Comparison of ENCODE assay signal across 1 cellular context in the genomic region with DNA sequence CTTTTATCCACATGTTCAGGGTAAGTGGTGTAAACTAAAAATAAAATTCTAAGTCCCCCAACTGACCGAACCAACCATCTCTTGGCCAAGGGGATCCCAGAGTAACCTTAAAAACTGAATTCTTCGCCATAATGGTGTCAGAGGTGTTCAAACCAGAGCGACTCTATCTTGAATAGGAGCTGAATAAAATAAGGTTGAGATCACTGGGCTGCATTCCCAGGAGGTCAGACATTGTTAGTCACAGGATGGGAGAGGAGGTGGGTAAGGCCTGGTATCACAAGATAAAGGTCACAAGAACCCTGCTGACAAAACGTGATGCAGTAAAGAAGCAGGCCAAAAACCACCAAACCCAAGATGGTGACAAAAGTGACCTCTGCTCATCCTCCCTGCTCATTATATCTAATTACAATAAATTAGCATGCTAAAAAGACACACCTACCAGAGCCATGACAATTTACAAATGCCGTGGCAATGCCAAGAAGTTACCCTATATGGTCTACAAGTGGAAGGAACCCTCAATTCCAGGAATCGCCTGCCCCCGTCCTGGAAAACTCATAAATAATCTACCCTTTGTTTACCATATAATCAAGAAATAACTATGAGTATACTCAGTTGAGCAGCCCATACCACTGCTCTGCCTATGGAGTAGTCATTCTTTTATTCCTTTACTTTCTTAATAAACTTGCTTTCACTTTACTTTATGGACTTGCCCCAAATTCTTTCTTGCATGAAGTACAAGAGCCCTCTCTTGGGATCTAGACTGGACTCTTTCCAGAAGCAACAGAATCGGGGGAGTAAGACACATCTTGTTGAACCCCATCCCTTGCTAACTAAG.
TF ChIP-seq lines count a peak whose summit lies in the region.

No MANE protein-coding gene starts in this region.

TF ChIP-seq in K562, 482 proteins besides CTCF, POLR2A, EP300 and RAD21 (continued from another document and continues in another):
- TF ChIP-seq, protein P1, sequence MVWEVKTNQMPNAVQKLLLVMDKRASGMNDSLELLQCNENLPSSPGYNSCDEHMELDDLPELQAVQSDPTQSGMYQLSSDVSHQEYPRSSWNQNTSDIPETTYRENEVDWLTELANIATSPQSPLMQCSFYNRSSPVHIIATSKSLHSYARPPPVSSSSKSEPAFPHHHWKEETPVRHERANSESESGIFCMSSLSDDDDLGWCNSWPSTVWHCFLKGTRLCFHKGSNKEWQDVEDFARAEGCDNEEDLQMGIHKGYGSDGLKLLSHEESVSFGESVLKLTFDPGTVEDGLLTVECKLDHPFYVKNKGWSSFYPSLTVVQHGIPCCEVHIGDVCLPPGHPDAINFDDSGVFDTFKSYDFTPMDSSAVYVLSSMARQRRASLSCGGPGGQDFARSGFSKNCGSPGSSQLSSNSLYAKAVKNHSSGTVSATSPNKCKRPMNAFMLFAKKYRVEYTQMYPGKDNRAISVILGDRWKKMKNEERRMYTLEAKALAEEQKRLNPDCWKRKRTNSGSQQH (CRISPR knock-in tag; IDR thresholded peaks at IDR 0.05): peak; percentile 91
- TF ChIP-seq ZNF75A (CRISPR knock-in tag; IDR thresholded peaks at IDR 0.05): peak; percentile 83
- TF ChIP-seq NFE2 (IDR thresholded peaks at IDR 0.05; ENCODE audit: low read depth): peak; percentile 35; the same call in 1 of the 2 replicates
- no peak for TF ChIP-seq NCOA4 (IDR thresholded peaks at IDR 0.05; ENCODE audit: partially characterized antibody)
- TF ChIP-seq, protein P2, sequence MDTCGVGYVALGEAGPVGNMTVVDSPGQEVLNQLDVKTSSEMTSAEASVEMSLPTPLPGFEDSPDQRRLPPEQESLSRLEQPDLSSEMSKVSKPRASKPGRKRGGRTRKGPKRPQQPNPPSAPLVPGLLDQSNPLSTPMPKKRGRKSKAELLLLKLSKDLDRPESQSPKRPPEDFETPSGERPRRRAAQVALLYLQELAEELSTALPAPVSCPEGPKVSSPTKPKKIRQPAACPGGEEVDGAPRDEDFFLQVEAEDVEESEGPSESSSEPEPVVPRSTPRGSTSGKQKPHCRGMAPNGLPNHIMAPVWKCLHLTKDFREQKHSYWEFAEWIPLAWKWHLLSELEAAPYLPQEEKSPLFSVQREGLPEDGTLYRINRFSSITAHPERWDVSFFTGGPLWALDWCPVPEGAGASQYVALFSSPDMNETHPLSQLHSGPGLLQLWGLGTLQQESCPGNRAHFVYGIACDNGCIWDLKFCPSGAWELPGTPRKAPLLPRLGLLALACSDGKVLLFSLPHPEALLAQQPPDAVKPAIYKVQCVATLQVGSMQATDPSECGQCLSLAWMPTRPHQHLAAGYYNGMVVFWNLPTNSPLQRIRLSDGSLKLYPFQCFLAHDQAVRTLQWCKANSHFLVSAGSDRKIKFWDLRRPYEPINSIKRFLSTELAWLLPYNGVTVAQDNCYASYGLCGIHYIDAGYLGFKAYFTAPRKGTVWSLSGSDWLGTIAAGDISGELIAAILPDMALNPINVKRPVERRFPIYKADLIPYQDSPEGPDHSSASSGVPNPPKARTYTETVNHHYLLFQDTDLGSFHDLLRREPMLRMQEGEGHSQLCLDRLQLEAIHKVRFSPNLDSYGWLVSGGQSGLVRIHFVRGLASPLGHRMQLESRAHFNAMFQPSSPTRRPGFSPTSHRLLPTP (IDR thresholded peaks at IDR 0.05; ENCODE audit: borderline replicate concordance, extremely low read depth, insufficient read length): no peak
- TF ChIP-seq OTX1 (CRISPR knock-in tag; IDR thresholded peaks at IDR 0.05): peak; percentile 93
- TF ChIP-seq SIRT6 (IDR thresholded peaks at IDR 0.05; ENCODE audit: low read depth, low read length): no peak
- TF ChIP-seq NR4A1 (CRISPR knock-in tag; IDR thresholded peaks at IDR 0.05): peak; percentile 57; the same call in 1 of the 2 replicates
- peak; percentile 96 for TF ChIP-seq NR4A1 (tag; IDR thresholded peaks at IDR 0.05)
- no peak; a peak in 1 of 4 replicates for TF ChIP-seq FOXA3 (CRISPR knock-in tag; conservative IDR thresholded peaks at IDR 0.05 in 1 of 2, IDR thresholded peaks at IDR 0.05 in 1 of 2)
- TF ChIP-seq NR1H2 (CRISPR knock-in tag; IDR thresholded peaks at IDR 0.05): no peak
- TF ChIP-seq ZNF655 (CRISPR knock-in tag; IDR thresholded peaks at IDR 0.05): no peak
- peak; percentile 68 for TF ChIP-seq JUND (IDR thresholded peaks at IDR 0.05; ENCODE audit: borderline replicate concordance, low read depth, low read length)
- TF ChIP-seq JUND (tag; IDR thresholded peaks at IDR 0.05; ENCODE audit: borderline replicate concordance, low read depth, low read length): peak; percentile 45; the same call in 2 of the 3 replicates
- TF ChIP-seq SMAD3 (CRISPR knock-in tag; conservative IDR thresholded peaks at IDR 0.05): peak; percentile 91
- TF ChIP-seq ZNF143 (CRISPR knock-in tag; IDR thresholded peaks at IDR 0.05): no peak
- TF ChIP-seq, protein P3, sequence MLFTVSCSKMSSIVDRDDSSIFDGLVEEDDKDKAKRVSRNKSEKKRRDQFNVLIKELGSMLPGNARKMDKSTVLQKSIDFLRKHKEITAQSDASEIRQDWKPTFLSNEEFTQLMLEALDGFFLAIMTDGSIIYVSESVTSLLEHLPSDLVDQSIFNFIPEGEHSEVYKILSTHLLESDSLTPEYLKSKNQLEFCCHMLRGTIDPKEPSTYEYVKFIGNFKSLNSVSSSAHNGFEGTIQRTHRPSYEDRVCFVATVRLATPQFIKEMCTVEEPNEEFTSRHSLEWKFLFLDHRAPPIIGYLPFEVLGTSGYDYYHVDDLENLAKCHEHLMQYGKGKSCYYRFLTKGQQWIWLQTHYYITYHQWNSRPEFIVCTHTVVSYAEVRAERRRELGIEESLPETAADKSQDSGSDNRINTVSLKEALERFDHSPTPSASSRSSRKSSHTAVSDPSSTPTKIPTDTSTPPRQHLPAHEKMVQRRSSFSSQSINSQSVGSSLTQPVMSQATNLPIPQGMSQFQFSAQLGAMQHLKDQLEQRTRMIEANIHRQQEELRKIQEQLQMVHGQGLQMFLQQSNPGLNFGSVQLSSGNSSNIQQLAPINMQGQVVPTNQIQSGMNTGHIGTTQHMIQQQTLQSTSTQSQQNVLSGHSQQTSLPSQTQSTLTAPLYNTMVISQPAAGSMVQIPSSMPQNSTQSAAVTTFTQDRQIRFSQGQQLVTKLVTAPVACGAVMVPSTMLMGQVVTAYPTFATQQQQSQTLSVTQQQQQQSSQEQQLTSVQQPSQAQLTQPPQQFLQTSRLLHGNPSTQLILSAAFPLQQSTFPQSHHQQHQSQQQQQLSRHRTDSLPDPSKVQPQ (CRISPR knock-in tag; IDR thresholded peaks at IDR 0.05; ENCODE audit: borderline replicate concordance): peak; percentile 60
- peak; percentile 94 for TF ChIP-seq FOSL1 (tag; conservative IDR thresholded peaks at IDR 0.05)
- peak; percentile 66; the same call in 1 of the 2 replicates for TF ChIP-seq CTBP1 (IDR thresholded peaks at IDR 0.05; ENCODE audit: borderline replicate concordance)
- peak; percentile 64; the same call in 1 of the 2 replicates for TF ChIP-seq ZNF830 (CRISPR knock-in tag; IDR thresholded peaks at IDR 0.05)
- TF ChIP-seq ZBTB33 (CRISPR knock-in tag; IDR thresholded peaks at IDR 0.05): no peak
- TF ChIP-seq CHD2 (IDR thresholded peaks at IDR 0.05; ENCODE audit: low read depth, low read length): no peak
- peak; percentile 66 for TF ChIP-seq CCNT2 (IDR thresholded peaks at IDR 0.05; ENCODE audit: borderline replicate concordance, extremely low read depth, insufficient read length, low read depth, low read length)
- TF ChIP-seq, protein P4, sequence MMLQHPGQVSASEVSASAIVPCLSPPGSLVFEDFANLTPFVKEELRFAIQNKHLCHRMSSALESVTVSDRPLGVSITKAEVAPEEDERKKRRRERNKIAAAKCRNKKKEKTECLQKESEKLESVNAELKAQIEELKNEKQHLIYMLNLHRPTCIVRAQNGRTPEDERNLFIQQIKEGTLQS (IDR thresholded peaks at IDR 0.05): peak; percentile 63
- TF ChIP-seq, protein P4 (CRISPR knock-in tag; conservative IDR thresholded peaks at IDR 0.05): no peak
- TF ChIP-seq ZNF589 (CRISPR knock-in tag; IDR thresholded peaks at IDR 0.05; ENCODE audit: low read depth): peak; percentile 91; the same call in 1 of the 2 replicates
- peak; percentile 43; the same call in 1 of the 2 replicates for TF ChIP-seq NFE2L1 (tag; IDR thresholded peaks at IDR 0.05; ENCODE audit: borderline replicate concordance, low read depth)
- TF ChIP-seq YBX1 (IDR thresholded peaks at IDR 0.05): no peak
- TF ChIP-seq RBM17 (IDR thresholded peaks at IDR 0.05; ENCODE audit: borderline replicate concordance, low read depth, low read length): no peak
- TF ChIP-seq MTF1 (CRISPR knock-in tag; IDR thresholded peaks at IDR 0.05; ENCODE audit: borderline replicate concordance): 0 out of 2 replicates have a peak, but pooled peaks have one; percentile 12
- TF ChIP-seq PURB (CRISPR knock-in tag; IDR thresholded peaks at IDR 0.05; ENCODE audit: low read depth): no peak
- peak; percentile 65 for TF ChIP-seq ZNF324 (CRISPR knock-in tag; IDR thresholded peaks at IDR 0.05)
- TF ChIP-seq MBD2 (IDR thresholded peaks at IDR 0.05; ENCODE audit: borderline replicate concordance, low read depth): 0 out of 2 replicates have a peak, but pooled peaks have one; percentile 21
- TF ChIP-seq CSDE1 (IDR thresholded peaks at IDR 0.05): no peak
- no peak for TF ChIP-seq PTBP1 (IDR thresholded peaks at IDR 0.05; ENCODE audit: low read depth, low read length)
- TF ChIP-seq SMARCE1 (IDR thresholded peaks at IDR 0.05): peak; percentile 77; the same call in 1 of the 2 replicates
- TF ChIP-seq, protein P5, sequence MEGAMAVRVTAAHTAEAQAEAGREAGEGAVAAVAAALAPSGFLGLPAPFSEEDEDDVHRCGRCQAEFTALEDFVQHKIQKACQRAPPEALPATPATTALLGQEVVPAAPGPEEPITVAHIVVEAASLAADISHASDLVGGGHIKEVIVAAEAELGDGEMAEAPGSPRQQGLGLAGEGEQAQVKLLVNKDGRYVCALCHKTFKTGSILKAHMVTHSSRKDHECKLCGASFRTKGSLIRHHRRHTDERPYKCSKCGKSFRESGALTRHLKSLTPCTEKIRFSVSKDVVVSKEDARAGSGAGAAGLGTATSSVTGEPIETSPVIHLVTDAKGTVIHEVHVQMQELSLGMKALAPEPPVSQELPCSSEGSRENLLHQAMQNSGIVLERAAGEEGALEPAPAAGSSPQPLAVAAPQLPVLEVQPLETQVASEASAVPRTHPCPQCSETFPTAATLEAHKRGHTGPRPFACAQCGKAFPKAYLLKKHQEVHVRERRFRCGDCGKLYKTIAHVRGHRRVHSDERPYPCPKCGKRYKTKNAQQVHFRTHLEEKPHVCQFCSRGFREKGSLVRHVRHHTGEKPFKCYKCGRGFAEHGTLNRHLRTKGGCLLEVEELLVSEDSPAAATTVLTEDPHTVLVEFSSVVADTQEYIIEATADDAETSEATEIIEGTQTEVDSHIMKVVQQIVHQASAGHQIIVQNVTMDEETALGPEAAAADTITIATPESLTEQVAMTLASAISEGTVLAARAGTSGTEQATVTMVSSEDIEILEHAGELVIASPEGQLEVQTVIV (CRISPR knock-in tag; IDR thresholded peaks at IDR 0.05; ENCODE audit: borderline replicate concordance): no peak
- peak; percentile 42; the same call in 1 of the 2 replicates for TF ChIP-seq ZFP1 (CRISPR knock-in tag; IDR thresholded peaks at IDR 0.05)
- TF ChIP-seq ZNF76 (CRISPR knock-in tag; IDR thresholded peaks at IDR 0.05; ENCODE audit: borderline replicate concordance): peak; percentile 92
- no peak for TF ChIP-seq SRSF7 (optimal IDR thresholded peaks at IDR 0.05; ENCODE audit: low read depth, low read length)
- no peak for TF ChIP-seq CBX5 (IDR thresholded peaks at IDR 0.05; ENCODE audit: borderline replicate concordance, low read depth)
- TF ChIP-seq, protein P6, sequence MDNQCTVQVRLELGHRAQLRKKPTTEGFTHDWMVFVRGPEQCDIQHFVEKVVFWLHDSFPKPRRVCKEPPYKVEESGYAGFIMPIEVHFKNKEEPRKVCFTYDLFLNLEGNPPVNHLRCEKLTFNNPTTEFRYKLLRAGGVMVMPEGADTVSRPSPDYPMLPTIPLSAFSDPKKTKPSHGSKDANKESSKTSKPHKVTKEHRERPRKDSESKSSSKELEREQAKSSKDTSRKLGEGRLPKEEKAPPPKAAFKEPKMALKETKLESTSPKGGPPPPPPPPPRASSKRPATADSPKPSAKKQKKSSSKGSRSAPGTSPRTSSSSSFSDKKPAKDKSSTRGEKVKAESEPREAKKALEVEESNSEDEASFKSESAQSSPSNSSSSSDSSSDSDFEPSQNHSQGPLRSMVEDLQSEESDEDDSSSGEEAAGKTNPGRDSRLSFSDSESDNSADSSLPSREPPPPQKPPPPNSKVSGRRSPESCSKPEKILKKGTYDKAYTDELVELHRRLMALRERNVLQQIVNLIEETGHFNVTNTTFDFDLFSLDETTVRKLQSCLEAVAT (IDR thresholded peaks at IDR 0.05): peak in 1 of 2 experiments; percentile 37; a peak in 1 of 4 replicates
- TF ChIP-seq NR2C1 (IDR thresholded peaks at IDR 0.05): no peak; the same call in 1 of the 2 replicates
- TF ChIP-seq NR2C1 (tag; IDR thresholded peaks at IDR 0.05): peak; percentile 89
